In the genomic region with DNA sequence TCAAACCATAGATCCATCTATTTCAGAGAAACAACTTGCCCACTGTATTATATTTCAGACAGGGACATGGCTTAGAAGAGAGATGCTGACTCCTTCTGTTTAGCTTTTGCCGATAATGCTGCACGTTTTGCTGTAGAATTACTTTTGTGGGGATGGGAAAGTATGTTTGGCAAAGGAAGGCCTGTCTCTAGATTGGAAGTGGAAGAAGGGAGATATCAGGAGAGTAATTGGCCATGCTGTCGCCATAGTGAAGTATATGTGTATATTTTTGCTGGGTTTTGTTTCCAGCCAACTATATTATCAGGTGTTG, we compare ENCODE assay signal across 1 cellular context.
TF ChIP-seq lines count a peak whose summit lies in the region.

No MANE protein-coding gene starts in this region.

TF ChIP-seq in GM12878, 131 proteins besides CTCF, POLR2A, EP300 and RAD21:
- TF ChIP-seq MLLT1 (IDR thresholded peaks at IDR 0.05) = peak; percentile 94
- TF ChIP-seq BCL11A (IDR thresholded peaks at IDR 0.05; ENCODE audit: low read depth, low read length) = no peak
